Comparison of ENCODE assay signal across 9 cellular contexts in genomic region chr16:46885960-46886763, GRCh38.
DNase-seq lines count a peak whose midpoint lies in the region; ATAC-seq, FAIRE-seq and TF ChIP-seq lines count a peak whose summit lies in the region.
"Had no signal": no experiment of that assay in that cellular context is flagged by ENCODE, and none has a peak within 500 bp of the region (broad histone marks: within the 10 kb centered on the region; RNA-seq: fewer than 3 reads in every experiment).

No MANE protein-coding gene starts in this region.

- H3K36me3 ChIP-seq in mucosa of stomach (ENCODE audit: control insufficient read depth, insufficient read depth, low read length) = no peaks in the 10 kb centered on the region

- no peaks in the 10 kb centered on the region for H3K27me3 ChIP-seq in mucosa of stomach (ENCODE audit: control insufficient read depth, insufficient read depth, low read length)

- peaks cover 49% of the 10 kb centered on the region for H3K4me1 ChIP-seq in mucosa of stomach (ENCODE audit: control insufficient read depth, insufficient read depth, low read length)

- H3K9me3 ChIP-seq in mucosa of stomach (ENCODE audit: control insufficient read depth, low read length) = no peaks in the 10 kb centered on the region

- H3K4me3 ChIP-seq in LNCaP clone FGC (ENCODE audit: low read depth, low read length) = peak overlapping the region; percentile 84
- peak overlapping the region; percentile 24 for H3K4me3 ChIP-seq in choroid plexus epithelial cell (ENCODE audit: low read depth, low read length)
- peak overlapping the region; percentile 23 for H3K4me3 ChIP-seq in mucosa of stomach (ENCODE audit: low read length)

- no peak for TF ChIP-seq CTCF in LNCaP clone FGC (IDR thresholded peaks at IDR 0.05; ENCODE audit: control insufficient read depth, extremely low read depth, insufficient read depth)
- no peak for TF ChIP-seq CTCF in choroid plexus epithelial cell (conservative IDR thresholded peaks at IDR 0.05; ENCODE audit: low read depth, low read length)

- FAIRE-seq in urothelium cell line (lab: Jason Lieb, UNC) = no peak

- ATAC-seq in HG03095 (IDR thresholded peaks at IDR 0.05; ENCODE audit: unreplicated experiment) = no peak
- no peak for ATAC-seq in activated CD4-positive, CD25-positive, alpha-beta regulatory T cell treated with anti-CD3 and anti-CD28 coated beads, Interleukin-2, amount 50 U/mL, for 24 hours

- DNase-seq in Ammon's horn (ENCODE audit: low spot score) (peak; percentile 62), LNCaP clone FGC (ENCODE audit: low read depth) (peak; percentile 38), choroid plexus epithelial cell (ENCODE audit: low read depth) (peak; percentile 65), urothelium cell line (ENCODE audit: low spot score) (no peak)
- DNase-seq in activated CD4-positive, alpha-beta T cell treated with anti-CD3 and anti-CD28 coated beads, Interleukin-2, amount 50 U/mL, for 1 hour = no peak
- DNase-seq: foreskin fibroblast had no signal

- peak overlapping the region; percentile 63 for H3K9ac ChIP-seq in mucosa of stomach (ENCODE audit: low read length)

Comparison
In these comparisons a context has a peak if more than half of its experiments do, and no peak if none do; other contexts are left out.
1. DNase-seq: peak in Ammon's horn (single experiment), LNCaP clone FGC (single experiment) and choroid plexus epithelial cell (single experiment); none in urothelium cell line (single experiment) and activated CD4-positive, alpha-beta T cell treated with anti-CD3 and anti-CD28 coated beads, Interleukin-2, amount 50 U/mL, for 1 hour (single experiment).
2. H3K4me3 ChIP-seq: peak in every context shown above with its lines; median percentile 84 in LNCaP clone FGC; 24 in choroid plexus epithelial cell; 23 in mucosa of stomach.